Comparison of ENCODE assay signal across 18 cellular contexts in the genomic region with DNA sequence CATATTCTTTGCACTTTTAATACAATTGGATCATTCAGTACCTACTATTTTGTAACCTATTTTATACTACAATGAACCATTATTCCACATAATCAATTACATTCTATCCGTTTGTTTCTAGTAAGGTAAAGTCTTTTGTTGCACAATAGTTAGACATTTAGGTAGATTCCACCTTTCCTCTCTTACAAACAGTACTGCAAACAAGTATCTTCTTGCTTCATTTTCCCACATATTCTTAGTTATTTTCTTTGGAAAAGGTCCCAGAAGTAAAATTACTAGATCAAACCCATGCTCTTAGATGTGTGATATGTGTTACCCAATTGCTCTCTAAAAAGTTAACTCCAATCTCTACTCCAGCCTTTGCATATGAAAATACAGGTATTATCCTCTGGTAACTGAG. TPM values are rescaled to one million over a fixed set of nuclear protein-coding genes. Genes with fewer than 3 reads are reported as not detected.
DNase-seq lines count a peak whose midpoint lies in the region; ATAC-seq, FAIRE-seq and TF ChIP-seq lines count a peak whose summit lies in the region.
"Had no signal": no experiment of that assay in that cellular context is flagged by ENCODE, and none has a peak within 500 bp of the region (broad histone marks: within the 10 kb centered on the region; RNA-seq: fewer than 3 reads in every experiment).

No MANE protein-coding gene starts in this region.

- WGBS in psoas muscle, 3 donors, result 69 to 89% (median 85%) methylated on average over 1 of the region's 1 CpG

- H4K20me1 ChIP-seq in astrocyte (ENCODE audit: insufficient read depth, low read length), result peaks cover 43% of the 10 kb centered on the region
- H4K20me1 ChIP-seq: BLaER1 had no signal

- no peak overlapping the region for H3K4me3 ChIP-seq in astrocyte (ENCODE audit: insufficient read depth, low read depth, low read length)
- H3K4me3 ChIP-seq in psoas muscle, result no peak overlapping the region
- H3K4me3 ChIP-seq: BLaER1, tibial artery had no signal

- intact Hi-C loops in psoas muscle (cut with DNase I), result no loop called here

- no peak overlapping the region for H3K9ac ChIP-seq in astrocyte (ENCODE audit: low read length)
- H3K9ac ChIP-seq: BLaER1 had no signal

- H3K79me2 ChIP-seq in astrocyte (ENCODE audit: insufficient read depth, low read length), result peaks cover 48% of the 10 kb centered on the region

- no peak overlapping the region for H3K27ac ChIP-seq in astrocyte (ENCODE audit: low read depth, low read length)
- no peak overlapping the region for H3K27ac ChIP-seq in psoas muscle
- H3K27ac ChIP-seq: BLaER1, WERI-Rb-1 had no signal

- no peak overlapping the region for H2AFZ ChIP-seq in astrocyte (ENCODE audit: low read depth, low read length)

- peaks cover 37% of the 10 kb centered on the region for H3K4me1 Mint-ChIP-seq in astrocyte (ENCODE audit: low read depth, unreplicated experiment)
- H3K4me1 Mint-ChIP-seq in osteocyte (ENCODE audit: unreplicated experiment), result peaks cover 59% of the 10 kb centered on the region

- H3K9me3 Mint-ChIP-seq in astrocyte (ENCODE audit: unreplicated experiment) (no peaks in the 10 kb centered on the region), osteocyte (ENCODE audit: unreplicated experiment) (no peaks in the 10 kb centered on the region)
- H3K9me3 Mint-ChIP-seq: activated CD8-positive, alpha-beta T cell treated with anti-CD3 and anti-CD28 coated beads for 36 hours had no signal

- FAIRE-seq in astrocyte (lab: Jason Lieb, UNC), result no peak
- FAIRE-seq: RCC 7860 had no signal

- H3K4me1 ChIP-seq in astrocyte (ENCODE audit: insufficient read depth, low read length), result peaks cover 20% of the 10 kb centered on the region
- no peaks in the 10 kb centered on the region for H3K4me1 ChIP-seq in psoas muscle

- no peak overlapping the region for H3K4me2 ChIP-seq in astrocyte (ENCODE audit: low read length)
- H3K4me2 ChIP-seq: BLaER1 had no signal

- H3K27ac Mint-ChIP-seq in astrocyte (ENCODE audit: unreplicated experiment) (peak overlapping the region; percentile 99), osteocyte (ENCODE audit: unreplicated experiment) (peak overlapping the region; percentile 99)
- H3K27ac Mint-ChIP-seq: activated CD8-positive, alpha-beta T cell treated with anti-CD3 and anti-CD28 coated beads for 36 hours had no signal

- peaks cover 4% of the 10 kb centered on the region for H3K36me3 Mint-ChIP-seq in astrocyte (ENCODE audit: low read depth, unreplicated experiment)
- H3K36me3 Mint-ChIP-seq in osteocyte (ENCODE audit: unreplicated experiment), result peaks cover 2% of the 10 kb centered on the region

- H3K36me3 ChIP-seq in astrocyte (ENCODE audit: insufficient read depth, low read length), result no peaks in the 10 kb centered on the region
- no peaks in the 10 kb centered on the region for H3K36me3 ChIP-seq in psoas muscle (ENCODE audit: insufficient read depth in 1 of 2, low read depth in 1 of 2)
- H3K36me3 ChIP-seq: BLaER1, tibial artery, WERI-Rb-1 had no signal

- peak; percentile 3 for ATAC-seq in esophagus mucosa
- no peak for ATAC-seq in psoas muscle
- no peak for ATAC-seq in GM18867 (IDR thresholded peaks at IDR 0.05; ENCODE audit: unreplicated experiment)
- ATAC-seq: activated CD8-positive, alpha-beta T cell treated with anti-CD3 and anti-CD28 coated beads for 36 hours had no signal

- no peaks in the 10 kb centered on the region for H3K9me3 ChIP-seq in astrocyte (ENCODE audit: insufficient read depth, low read depth, low read length)
- no peaks in the 10 kb centered on the region for H3K9me3 ChIP-seq in psoas muscle
- H3K9me3 ChIP-seq: BLaER1, tibial artery had no signal

- DNase-seq in HCEC 1CT (peak; percentile 25), astrocyte (ENCODE audit: low read depth) (peak; percentile 58), osteocyte (ENCODE audit: extremely low spot score, unreplicated experiment) (no peak), psoas muscle (no peak), NCI-H1092 treated with DMSO at 0.1 percent for 48 hours (lab: John Stamatoyannopoulos, UW) (no peak), SW 1271 (lab: John Stamatoyannopoulos, UW) (no peak)
- DNase-seq: activated CD8-positive, alpha-beta T cell treated with anti-CD3 and anti-CD28 coated beads for 36 hours; DMS53; hippocampal formation; NCI-H1105 treated with DMSO at 0.1 percent for 48 hours; NCI-H774; stimulated activated CD4-positive, alpha-beta T cell treated with anti-CD3 and anti-CD28 coated beads, Interleukin-4, amount 100 ng/mL, for 24 hours; tibial artery had no signal

- H3K27me3 ChIP-seq in astrocyte (ENCODE audit: insufficient read depth, low read length) (no peaks in the 10 kb centered on the region), psoas muscle (ENCODE audit: insufficient read depth in 3 of 3, low read length in 2 of 3) (no peaks in the 10 kb centered on the region)
- H3K27me3 ChIP-seq: BLaER1, tibial artery had no signal

- no peak overlapping the region for H3K4me3 Mint-ChIP-seq in astrocyte (ENCODE audit: unreplicated experiment)
- H3K4me3 Mint-ChIP-seq in osteocyte (ENCODE audit: unreplicated experiment), result no peak overlapping the region
- H3K4me3 Mint-ChIP-seq: activated CD8-positive, alpha-beta T cell treated with anti-CD3 and anti-CD28 coated beads for 36 hours had no signal

- H3K27me3 Mint-ChIP-seq in astrocyte (ENCODE audit: low read depth, unreplicated experiment) (no peaks in the 10 kb centered on the region), osteocyte (ENCODE audit: unreplicated experiment) (no peaks in the 10 kb centered on the region)
- H3K27me3 Mint-ChIP-seq: activated CD8-positive, alpha-beta T cell treated with anti-CD3 and anti-CD28 coated beads for 36 hours had no signal

- no peak for TF ChIP-seq CTCF in astrocyte (IDR thresholded peaks at IDR 0.05; ENCODE audit: insufficient read depth, low read depth, low read length)
- TF ChIP-seq CTCF in osteocyte (IDR thresholded peaks at IDR 0.05), result no peak
- TF ChIP-seq CTCF in psoas muscle (IDR thresholded peaks at IDR 0.05), result no peak

RNA-seq across cellular contexts. Expression of gene SPIRE1, which starts 49.6 kb away (rescaled TPM):
- 38.9 and 42.0 TPM in 2 replicates for total RNA-seq in astrocyte
- total RNA-seq in esophagus mucosa, result 15.6 TPM
- 47.0 and 53.6 TPM in 2 replicates for total RNA-seq in osteocyte
- total RNA-seq in psoas muscle, result 10 to 100 TPM; 36.6 to 82.3 (median 41.9) TPM
- polyA plus RNA-seq in psoas muscle, result 10 to 100 TPM; 15.5 to 59.9 (median 22.1) TPM

Comparison
In these comparisons a context has a peak if more than half of its experiments do, and no peak if none do; other contexts are left out.
1. DNase-seq: peak in HCEC 1CT (single experiment) and astrocyte (single experiment); none in osteocyte (single experiment), psoas muscle (0 of 2), NCI-H1092 treated with DMSO at 0.1 percent for 48 hours (single experiment) and SW 1271 (0 of 2).